ENCODE assay signal across 8 cellular contexts in the genomic region with DNA sequence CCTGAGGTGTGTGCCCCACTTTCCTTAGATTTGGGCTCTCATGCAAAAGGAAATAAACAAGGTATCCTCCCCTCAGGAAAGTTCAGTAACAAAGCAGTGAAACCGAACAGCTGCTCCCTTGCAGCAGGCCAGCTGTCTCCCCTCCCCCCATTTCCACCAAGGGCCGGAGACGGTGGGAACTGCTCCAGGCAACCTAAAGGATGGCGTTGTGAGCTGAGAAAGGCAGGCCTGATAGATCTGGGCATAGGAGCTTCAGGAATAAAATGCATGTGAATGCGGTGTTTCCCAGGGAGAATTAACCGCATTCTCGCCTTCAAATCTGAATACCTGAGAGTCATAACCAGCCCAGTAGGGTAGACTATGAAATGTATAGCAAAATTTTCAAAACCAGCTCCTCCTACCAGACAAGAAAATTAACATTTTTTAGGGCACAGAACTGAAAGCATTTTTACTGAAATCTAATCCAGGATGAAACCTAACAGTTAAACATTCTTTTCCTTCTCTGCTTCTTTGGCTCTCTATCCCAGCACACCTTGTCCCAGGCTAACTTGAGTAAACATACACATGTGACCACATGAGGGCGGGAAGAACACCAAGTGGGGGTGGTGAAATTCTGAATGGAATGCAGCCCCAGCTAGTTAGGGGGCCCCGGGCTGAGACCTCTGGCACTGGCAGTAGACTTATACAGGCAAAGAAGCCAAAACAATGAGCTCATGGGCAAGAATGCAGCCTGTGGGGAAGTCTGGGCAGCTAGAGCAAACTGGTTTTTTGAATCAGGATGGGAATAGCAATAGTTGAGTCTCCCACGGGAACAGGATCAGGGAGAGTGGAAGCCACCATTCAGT. TPM values are rescaled to one million over a fixed set of nuclear protein-coding genes. Genes with fewer than 3 reads are reported as not detected.
A peak's percentile ranks its signal among the peaks of the same experiment; 100 is the strongest.
DNase-seq lines count a peak whose midpoint lies in the region; ATAC-seq and TF ChIP-seq lines count a peak whose summit lies in the region.

No MANE protein-coding gene starts in this region.

- H3K27ac ChIP-seq in SK-N-MC (peak overlapping the region; percentile 73; the same call in 1 of the 2 replicates), skeletal muscle tissue (ENCODE audit: low read depth, low read length) (peak overlapping the region; percentile 88)

- H3K36me3 ChIP-seq in SK-N-MC (ENCODE audit: insufficient read depth, low read length) = peaks cover 7% of the 10 kb centered on the region
- peaks cover 2 to 6% (median 2%) of the 10 kb centered on the region in 3 donors for H3K36me3 ChIP-seq in skeletal muscle tissue (ENCODE audit: control insufficient read depth in 3 of 3, insufficient read depth in 3 of 3, low read length in 3 of 3)

- TF ChIP-seq CTCF in cardiac fibroblast (IDR thresholded peaks at IDR 0.05; ENCODE audit: low read depth, low read length) = no peak

- H3K9ac ChIP-seq in SK-N-MC (ENCODE audit: insufficient read length) (no peak overlapping the region), skeletal muscle tissue (ENCODE audit: low read depth in 1 of 3, low read length in 3 of 3) (peak overlapping the region; percentile 65 to 80 (median 71))

- DNase-seq in AG08395 (ENCODE audit: low spot score) = peak; percentile 91
- DNase-seq in HT1080 (ENCODE audit: low read depth) = peak; percentile 94
- DNase-seq in SK-N-MC (ENCODE audit: low read depth, low spot score) = no peak
- peak; percentile 99 for DNase-seq in cardiac fibroblast (ENCODE audit: low read depth in 2 of 2)
- DNase-seq in iris pigment epithelial cell (ENCODE audit: low read depth) = peak; percentile 99

- H3K4me1 ChIP-seq in skeletal muscle tissue (ENCODE audit: control insufficient read depth in 3 of 3, insufficient read depth in 3 of 3, low read length in 3 of 3) = peaks cover 72 to 85% (median 74%) of the 10 kb centered on the region in 3 donors

- ATAC-seq in GM18511 (IDR thresholded peaks at IDR 0.05; ENCODE audit: unreplicated experiment) (peak; percentile 32), GM18858 (IDR thresholded peaks at IDR 0.05; ENCODE audit: unreplicated experiment) (no peak)

- H3K9me3 ChIP-seq in SK-N-MC (ENCODE audit: low read depth, low read length) (no peaks in the 10 kb centered on the region), skeletal muscle tissue (ENCODE audit: control insufficient read depth in 3 of 3, low read length in 3 of 3) (no peaks in the 10 kb centered on the region)

- H3K27me3 ChIP-seq in skeletal muscle tissue (ENCODE audit: control insufficient read depth in 3 of 3, insufficient read depth in 3 of 3, low read length in 3 of 3) = no peaks in the 10 kb centered on the region

- H3K4me3 ChIP-seq in SK-N-MC = no peak overlapping the region; the same call in 1 of the 2 replicates
- H3K4me3 ChIP-seq in cardiac fibroblast (replicated peaks in 1 of 2; ENCODE audit: low read depth in 2 of 2, low read length in 2 of 2) = peak overlapping the region; percentile 22 to 27
- peak overlapping the region; percentile 27 to 66 (median 41) for H3K4me3 ChIP-seq in skeletal muscle tissue (ENCODE audit: low read length in 3 of 3)

RNA-seq across cellular contexts. Expression of gene MCL1, which starts 11.5 kb away (rescaled TPM):
- total RNA-seq in HT1080 (2014; rRNA removed; shearing (Covaris generic)) = 237 and 264 TPM in 2 replicates
- 331 and 404 TPM in 2 replicates for polyA plus RNA-seq in HT1080 (2015; cell fraction: cytosol; rRNA removed)
- 739 and 762 TPM in 2 replicates for polyA plus RNA-seq in HT1080 (2015; cell fraction: nucleus; rRNA removed)
- 157 TPM for total RNA-seq in skeletal muscle tissue

RNA-seq across cellular contexts. Expression of gene ADAMTSL4, which starts 18.7 kb away (rescaled TPM):
- 0.06 and 0.47 TPM in 2 replicates for total RNA-seq in HT1080 (2014; rRNA removed; shearing (Covaris generic))
- 1.5 and 1.8 TPM in 2 replicates for polyA plus RNA-seq in HT1080 (2015; cell fraction: cytosol; rRNA removed)
- polyA plus RNA-seq in HT1080 (2015; cell fraction: nucleus; rRNA removed) = 4.9 and 7.5 TPM in 2 replicates
- 12.0 TPM for total RNA-seq in skeletal muscle tissue

RNA-seq across cellular contexts. Expression of gene FALEC, which starts 52.4 kb away (rescaled TPM):
- not detected in 2 replicates for total RNA-seq in HT1080 (2014; rRNA removed; shearing (Covaris generic))
- polyA plus RNA-seq in HT1080 (2015; cell fraction: cytosol; rRNA removed) = 0.64 TPM in 1 of 2 replicates, not detected in the other
- polyA plus RNA-seq in HT1080 (2015; cell fraction: nucleus; rRNA removed) = not detected in 2 replicates
- total RNA-seq in skeletal muscle tissue = not detected
